23 cellular contexts compared by ENCODE assay signal in the genomic region with DNA sequence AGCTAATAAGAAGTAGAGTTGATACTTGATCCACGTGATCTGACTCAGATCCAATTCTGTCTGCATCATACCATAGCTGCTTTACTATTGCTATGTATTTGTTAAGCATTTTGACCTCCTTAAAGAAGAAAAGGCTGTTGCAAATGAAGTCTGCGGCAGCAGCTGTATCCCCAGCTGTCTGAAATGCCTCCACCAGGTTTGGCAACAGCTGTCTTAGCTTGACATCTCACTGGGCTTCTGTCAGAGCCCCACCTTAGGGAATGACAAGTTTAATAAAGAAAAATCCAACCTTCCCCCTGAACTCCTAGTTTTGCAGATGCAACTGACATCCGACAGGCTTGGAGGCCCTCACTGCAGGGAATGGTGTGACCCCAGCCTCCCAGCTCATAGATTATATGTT.
DNase-seq lines count a peak whose midpoint lies in the region; ATAC-seq and TF ChIP-seq lines count a peak whose summit lies in the region.
"Had no signal": no experiment of that assay in that cellular context is flagged by ENCODE, and none has a peak within 500 bp of the region (broad histone marks: within the 10 kb centered on the region; RNA-seq: fewer than 3 reads in every experiment).

No MANE protein-coding gene starts in this region.

- no peak for DNase-seq in left ventricle myocardium superior
- DNase-seq in Right ventricle myocardium superior: no peak
- peak; percentile 75 for DNase-seq in choroid plexus epithelial cell (ENCODE audit: low read depth)
- DNase-seq in left lung: no peak
- no peak for DNase-seq in H4 (ENCODE audit: low spot score)
- DNase-seq in NCI-H526 treated with DMSO at 0.1 percent for 48 hours (lab: John Stamatoyannopoulos, UW): no peak
- no peak for DNase-seq in GM19238 (ENCODE audit: insufficient read length, low spot score)
- DNase-seq in effector memory CD8-positive, alpha-beta T cell: no peak
- DNase-seq: activated CD4-positive, CD25-positive, alpha-beta regulatory T cell treated with anti-CD3 and anti-CD28 coated beads, Interleukin-2, amount 50 U/mL, for 72 hours; activated CD8-positive, alpha-beta T cell treated with anti-CD3 and anti-CD28 coated beads, Interleukin-2, amount 10 ng/mL, durations not matched to agents 7 days and 5 days; activated gamma-delta T cell; GF-D8; H9; NCI-H1048; NCI-H1694; NCI-H526; sigmoid colon; stimulated activated naive CD8-positive, alpha-beta T cell treated with anti-CD3 and anti-CD28 coated beads, Interleukin-15, Interleukin-2, amounts not matched to agents 100 U/mL and 50 U/mL, for 24 hours; T-helper 1 cell had no signal

- H3K9me3 ChIP-seq in left lung: peaks cover 0 to 5% of the 10 kb centered on the region in 2 donors
- H3K9me3 ChIP-seq: sigmoid colon, thoracic aorta had no signal

- H3K4me3 Mint-ChIP-seq in effector memory CD8-positive, alpha-beta T cell: no peak overlapping the region
- H3K4me3 Mint-ChIP-seq: activated CD8-positive, alpha-beta T cell treated with anti-CD3 and anti-CD28 coated beads, Interleukin-2, amount 10 ng/mL, durations not matched to agents 7 days and 5 days; central memory CD8-positive, alpha-beta T cell; H9; memory B cell had no signal

- H3K36me3 ChIP-seq in left lung: no peaks in the 10 kb centered on the region
- H3K36me3 ChIP-seq: sigmoid colon, thoracic aorta had no signal

- peaks cover 2% of the 10 kb centered on the region for H3K36me3 Mint-ChIP-seq in effector memory CD8-positive, alpha-beta T cell (ENCODE audit: insufficient read depth)
- H3K36me3 Mint-ChIP-seq: memory B cell had no signal

- no peaks in the 10 kb centered on the region for H3K27me3 ChIP-seq in left lung
- H3K27me3 ChIP-seq: sigmoid colon had no signal

- intact Hi-C loops in left ventricle myocardium superior (cut with micrococcal nuclease) (loop anchor here (10.0 kb wide), 1 partner anchor 246 kb away; no protein-coding TSS in a partner anchor), Right ventricle myocardium superior (cut with DNase I) (no loop called here), left lung (cut with DNase I) (loop anchor here in 1 of 2 donors (10.0 kb wide), 1 partner anchor 246 kb away; no protein-coding TSS in a partner anchor)

- H3K27me3 Mint-ChIP-seq in effector memory CD8-positive, alpha-beta T cell: peaks cover 20 to 25% of the 10 kb centered on the region in 2 donors
- H3K27me3 Mint-ChIP-seq: progenitor cell of endocrine pancreas had no signal

- no peak overlapping the region for H3K4me3 ChIP-seq in choroid plexus epithelial cell (ENCODE audit: low read depth, low read length)
- H3K4me3 ChIP-seq in left lung: no peak overlapping the region
- H3K4me3 ChIP-seq: sigmoid colon, thoracic aorta had no signal

- TF ChIP-seq CTCF in choroid plexus epithelial cell (conservative IDR thresholded peaks at IDR 0.05; ENCODE audit: low read depth, low read length) (no peak), left lung (IDR thresholded peaks at IDR 0.05) (no peak)

- no peaks in the 10 kb centered on the region for H3K4me1 ChIP-seq in left lung
- H3K4me1 ChIP-seq: sigmoid colon had no signal

- no peak overlapping the region for H3K27ac Mint-ChIP-seq in effector memory CD8-positive, alpha-beta T cell
- H3K27ac Mint-ChIP-seq: activated CD8-positive, alpha-beta T cell treated with anti-CD3 and anti-CD28 coated beads, Interleukin-2, amount 10 ng/mL, durations not matched to agents 7 days and 5 days; H9; memory B cell; progenitor cell of endocrine pancreas had no signal

- H3K27ac ChIP-seq in left lung: no peak overlapping the region
- H3K27ac ChIP-seq: sigmoid colon, thoracic aorta had no signal

- no peaks in the 10 kb centered on the region for H3K4me1 Mint-ChIP-seq in effector memory CD8-positive, alpha-beta T cell (ENCODE audit: low read depth in 2 of 2)
- H3K4me1 Mint-ChIP-seq: central memory CD8-positive, alpha-beta T cell; memory B cell had no signal

- ATAC-seq in left ventricle myocardium superior (peak; percentile 75), Right ventricle myocardium superior (ENCODE audit: poor library complexity) (no peak), left lung (peak; percentile 21)
- no peak for ATAC-seq in effector memory CD8-positive, alpha-beta T cell (replicated peaks)
- ATAC-seq: activated CD8-positive, alpha-beta T cell treated with anti-CD3 and anti-CD28 coated beads, Interleukin-2, amount 10 ng/mL, durations not matched to agents 7 days and 5 days; stimulated activated naive CD8-positive, alpha-beta T cell treated with anti-CD3 and anti-CD28 coated beads, Interleukin-15, Interleukin-2, amounts not matched to agents 100 U/mL and 50 U/mL, for 24 hours had no signal

- H3K9me3 Mint-ChIP-seq in effector memory CD8-positive, alpha-beta T cell: no peaks in the 10 kb centered on the region
- H3K9me3 Mint-ChIP-seq: central memory CD8-positive, alpha-beta T cell; H9; memory B cell had no signal

Comparison
In these comparisons a context has a peak if more than half of its experiments do, and no peak if none do; other contexts are left out.
1. ATAC-seq: peak in left ventricle myocardium superior (single experiment) and left lung (single experiment); none in Right ventricle myocardium superior (single experiment) and effector memory CD8-positive, alpha-beta T cell (single experiment).